10 cellular contexts compared by ENCODE assay signal in the genomic region with DNA sequence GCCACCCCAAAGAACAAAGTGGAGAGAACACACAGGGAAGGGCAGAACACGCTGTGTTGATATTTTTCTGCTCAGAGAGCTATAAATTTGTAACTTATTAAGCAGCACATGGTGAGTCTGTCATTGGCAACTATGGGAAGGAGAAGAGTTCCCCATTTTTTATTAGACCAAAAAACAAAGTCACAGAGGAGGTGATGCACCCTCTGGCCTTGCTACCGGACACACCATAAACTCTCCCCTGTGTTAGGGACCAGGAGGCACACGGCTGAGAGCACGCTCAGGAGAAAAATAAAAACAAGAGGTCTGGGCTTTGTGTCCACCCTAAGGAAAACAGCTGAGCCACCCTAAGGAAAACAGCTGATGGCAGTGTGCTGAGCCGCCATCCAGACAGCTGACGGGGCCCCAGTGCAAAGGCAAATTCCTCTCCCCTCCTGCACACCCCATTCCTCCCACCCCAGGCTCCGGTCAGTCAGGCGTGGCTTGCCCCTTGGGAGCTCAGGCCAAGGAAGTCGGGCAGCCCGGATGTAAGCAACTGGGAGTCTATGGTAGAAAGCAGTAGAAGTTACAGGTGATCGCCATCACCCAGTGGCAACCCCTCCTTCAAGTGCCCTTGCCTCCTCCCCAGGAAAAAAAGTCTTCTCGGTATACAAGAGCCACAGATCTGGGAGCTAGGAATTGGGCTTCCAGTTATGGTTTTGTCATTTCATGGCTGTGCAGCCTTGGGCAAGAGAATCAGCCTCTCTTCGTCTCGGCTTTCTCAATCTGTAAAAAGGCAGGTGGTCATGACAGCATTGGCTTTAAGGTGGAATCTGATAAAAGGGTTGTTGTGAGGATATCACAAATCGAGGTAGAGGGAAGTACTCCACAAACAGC. TPM values are rescaled to one million over a fixed set of nuclear protein-coding genes. Genes with fewer than 3 reads are reported as not detected.
DNase-seq lines count a peak whose midpoint lies in the region; ATAC-seq and TF ChIP-seq lines count a peak whose summit lies in the region.
"Had no signal": no experiment of that assay in that cellular context is flagged by ENCODE, and none has a peak within 500 bp of the region (broad histone marks: within the 10 kb centered on the region; RNA-seq: fewer than 3 reads in every experiment).

No MANE protein-coding gene starts in this region.

- H3K9me3 ChIP-seq in muscle layer of colon (ENCODE audit: low read length): no peaks in the 10 kb centered on the region

- H3K4me3 ChIP-seq in dorsolateral prefrontal cortex (peak overlapping the region in 53 of 59 donors; percentile 7 to 95 (median 86)), muscle layer of colon (ENCODE audit: low read depth in 1 of 2, low read length in 2 of 2) (peak overlapping the region; percentile 23 to 90)

- peak; percentile 92 for DNase-seq in LHCN-M2 (ENCODE audit: low read depth)
- DNase-seq in dorsolateral prefrontal cortex: no peak
- DNase-seq in stimulated activated CD4-positive, alpha-beta T cell treated with anti-CD3 and anti-CD28 coated beads, Interleukin-2, amount 100 ng/mL, for 24 hours: no peak
- DNase-seq in GM10248 (ENCODE audit: extremely low spot score): no peak
- no peak for DNase-seq in stimulated activated naive B cell treated with anti-CD40 and anti-IgM and Interleukin-4, amounts not matched to agents 10 μg/mL and 1 μg/mL and 100 μg/mL, for 72 hours
- DNase-seq in NCI-H526 treated with DMSO at 0.1 percent for 48 hours (lab: John Stamatoyannopoulos, UW): no peak
- DNase-seq: KG1 had no signal

- H3K27me3 Mint-ChIP-seq in stimulated activated naive B cell treated with anti-CD40 and anti-IgM and Interleukin-4, amounts not matched to agents 10 μg/mL and 1 μg/mL and 100 μg/mL, for 72 hours: peaks cover 55 to 82% of the 10 kb centered on the region in 2 donors

- CTCF ChIA-PET in GM10248 (lab: Yijun Ruan, JAX): interaction anchor here (1.2 to 13.4 kb wide), 5 partner anchors 14 to 39 kb away, joined by 3 to 375 read pairs (median 46); partner anchors contain the start of gene SIRT4

- no peak for TF ChIP-seq CTCF in 22Rv1 (IDR thresholded peaks at IDR 0.05)
- TF ChIP-seq CTCF in dorsolateral prefrontal cortex (IDR thresholded peaks at IDR 0.05 in 54 of 56, conservative IDR thresholded peaks at IDR 0.05 in 2 of 56; ENCODE audit: low read depth in 1 of 56, partially characterized antibody in 56 of 56): peak in 1 of 56 donors; percentile 11
- TF ChIP-seq CTCF in GM10248 (IDR thresholded peaks at IDR 0.05; ENCODE audit: control extremely low read depth, extremely low read depth, low read depth, missing control alignments): no peak

- POLR2A ChIA-PET in GM10248 (lab: Yijun Ruan, JAX): interaction anchor here (1.4 to 3.0 kb wide), 3 partner anchors 29 to 62 kb away, joined by 4 to 19 read pairs (median 4); partner anchors contain the start of genes RNU4-1, RNU4-2 and RPLP0

- intact Hi-C loops in dorsolateral prefrontal cortex (cut with DNase I): no loop called here

- H3K9me3 Mint-ChIP-seq in stimulated activated naive B cell treated with anti-CD40 and anti-IgM and Interleukin-4, amounts not matched to agents 10 μg/mL and 1 μg/mL and 100 μg/mL, for 72 hours: no peaks in the 10 kb centered on the region

- no peak overlapping the region for H3K4me3 Mint-ChIP-seq in stimulated activated naive B cell treated with anti-CD40 and anti-IgM and Interleukin-4, amounts not matched to agents 10 μg/mL and 1 μg/mL and 100 μg/mL, for 72 hours

- peak overlapping the region; percentile 96 for H3K9ac ChIP-seq in muscle layer of colon (ENCODE audit: low read length)

- no peaks in the 10 kb centered on the region for H3K27me3 ChIP-seq in dorsolateral prefrontal cortex
- no peaks in the 10 kb centered on the region for H3K27me3 ChIP-seq in muscle layer of colon (ENCODE audit: control insufficient read depth in 1 of 2, insufficient read depth in 2 of 2, low read length in 2 of 2)
- H3K27me3 ChIP-seq: cardiac muscle cell had no signal

- H3K4me1 Mint-ChIP-seq in stimulated activated naive B cell treated with anti-CD40 and anti-IgM and Interleukin-4, amounts not matched to agents 10 μg/mL and 1 μg/mL and 100 μg/mL, for 72 hours: peaks cover 20 to 34% of the 10 kb centered on the region in 2 donors

- H3K27ac ChIP-seq in 22Rv1 (peak overlapping the region; percentile 31; the same call in 1 of the 2 replicates), dorsolateral prefrontal cortex (peak overlapping the region in 56 of 59 donors; percentile 12 to 95 (median 72)), muscle layer of colon (ENCODE audit: low read depth, low read length) (peak overlapping the region; percentile 88)
- H3K27ac ChIP-seq: cardiac muscle cell had no signal

- peaks cover 0 to 3% of the 10 kb centered on the region in 2 donors for H3K36me3 Mint-ChIP-seq in stimulated activated naive B cell treated with anti-CD40 and anti-IgM and Interleukin-4, amounts not matched to agents 10 μg/mL and 1 μg/mL and 100 μg/mL, for 72 hours

- ATAC-seq in stimulated activated naive B cell treated with anti-CD40 and anti-IgM and Interleukin-4, amounts not matched to agents 10 μg/mL and 1 μg/mL and 100 μg/mL, for 72 hours (replicated peaks): no peak

- no peak overlapping the region for H3K27ac Mint-ChIP-seq in stimulated activated naive B cell treated with anti-CD40 and anti-IgM and Interleukin-4, amounts not matched to agents 10 μg/mL and 1 μg/mL and 100 μg/mL, for 72 hours

- H3K36me3 ChIP-seq in muscle layer of colon (ENCODE audit: insufficient read depth, low read length): no peaks in the 10 kb centered on the region
- H3K36me3 ChIP-seq: cardiac muscle cell had no signal

- peaks cover 57% of the 10 kb centered on the region for H3K4me1 ChIP-seq in muscle layer of colon (ENCODE audit: insufficient read depth, low read length)

RNA-seq across cellular contexts. Expression of gene PXN, which starts 2.4 kb away (rescaled TPM):
- 152 and 159 TPM in 2 replicates for total RNA-seq in LHCN-M2 (2014; rRNA removed)
- 215 TPM for polyA plus RNA-seq in LHCN-M2 (2012)
- 10 to 100 TPM; 15.7 to 57.9 (median 32.8) TPM for total RNA-seq in dorsolateral prefrontal cortex

RNA-seq across cellular contexts. Expression of gene RNU4-2, which starts 28.6 kb away (rescaled TPM):
- not detected in 2 replicates for total RNA-seq in LHCN-M2 (2014; rRNA removed)
- 99.3 TPM for polyA plus RNA-seq in LHCN-M2 (2012)
- total RNA-seq in dorsolateral prefrontal cortex: over 10,000 TPM in 111 of 120 experiments, 1,000 to 10,000 TPM in 9; 2,947 to 35,484 (median 19,179) TPM
- total RNA-seq: cardiac muscle cell had no signal
- polyA plus RNA-seq: cardiac muscle cell had no signal

RNA-seq across cellular contexts. Expression of gene RNU4-1, which starts 29.9 kb away (rescaled TPM):
- total RNA-seq in LHCN-M2 (2014; rRNA removed) (under 0.01 TPM in 1 of 2 replicates, not detected in the other), dorsolateral prefrontal cortex (1,000 to 10,000 TPM in 110 of 120 experiments, 100 to 1,000 TPM in 10; 125 to 4,648 (median 2,054) TPM)
- 43.7 TPM for polyA plus RNA-seq in LHCN-M2 (2012)
- total RNA-seq: cardiac muscle cell had no signal
- polyA plus RNA-seq: cardiac muscle cell had no signal

RNA-seq across cellular contexts. Expression of gene SIRT4, which starts 39.0 kb away (rescaled TPM):
- total RNA-seq in LHCN-M2 (2014; rRNA removed) (1.6 and 2.1 TPM in 2 replicates), dorsolateral prefrontal cortex (10 to 100 TPM in 10 of 120 experiments, 1 to 10 TPM in 110; 1.9 to 15.5 (median 6.3) TPM)
- polyA plus RNA-seq in LHCN-M2 (2012): 1.2 TPM

Comparison
In these comparisons a context has a peak if more than half of its experiments do, and no peak if none do; other contexts are left out.
1. H3K27ac ChIP-seq: peak in every context shown above with its lines; median percentile 88 in muscle layer of colon; 72 in dorsolateral prefrontal cortex; 31 in 22Rv1.
2. RNA of gene RNU4-2, which starts 28.6 kb away (total RNA-seq): 2,947 to 35,484 TPM in dorsolateral prefrontal cortex; not detected in LHCN-M2; every median in the first group is over 1,000 times any median in the second.
3. RNA of gene RNU4-1, which starts 29.9 kb away (total RNA-seq): 125 to 4,648 TPM in dorsolateral prefrontal cortex; under 0.01 TPM in LHCN-M2; every median in the first group is over 100 times any median in the second.